ENCODE assay signal across 7 cellular contexts in the genomic region with DNA sequence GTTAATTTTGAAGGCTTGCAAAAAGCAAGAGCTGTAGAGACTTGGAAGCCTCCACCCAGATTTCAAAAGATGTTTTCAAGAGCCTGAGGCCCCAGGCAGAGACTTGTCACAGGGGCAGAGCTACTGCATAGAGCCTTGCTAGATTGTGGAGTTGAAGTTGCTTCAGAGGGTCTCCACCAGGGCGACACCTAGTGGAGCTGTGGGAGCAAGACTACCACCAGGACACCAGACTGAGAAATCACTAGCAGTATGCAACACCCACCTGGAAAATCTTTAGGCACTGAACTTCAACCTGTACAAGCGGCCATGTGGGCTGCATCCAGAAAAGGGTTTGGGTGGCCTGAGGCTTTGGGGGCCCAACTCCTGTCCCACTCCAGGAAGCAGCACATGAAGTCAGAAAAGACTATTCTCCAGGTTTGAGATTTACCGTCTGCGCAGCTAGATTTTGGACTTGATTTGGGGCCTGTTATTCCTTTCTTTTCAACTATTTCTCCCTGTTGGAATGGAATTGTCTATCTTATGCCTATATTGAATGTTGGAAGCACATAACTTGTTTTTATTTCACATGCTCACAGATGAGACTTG.
DNase-seq lines count a peak whose midpoint lies in the region; ATAC-seq and TF ChIP-seq lines count a peak whose summit lies in the region.

No MANE protein-coding gene starts in this region.

- H3K27me3 ChIP-seq in HAP-1 (ENCODE audit: low read depth) (no peaks in the 10 kb centered on the region), MM.1S (replicated peaks; ENCODE audit: insufficient read depth, low read length) (no peaks in the 10 kb centered on the region)
- H3K27me3 ChIP-seq in naive thymus-derived CD4-positive, alpha-beta T cell (ENCODE audit: control insufficient read depth in 2 of 2, insufficient read depth in 2 of 2, low read length in 2 of 2) = no peaks in the 10 kb centered on the region

- intact Hi-C loops in naive thymus-derived CD4-positive, alpha-beta T cell (cut with micrococcal nuclease) = loop anchor here in 1 of 2 donors (1.0 kb wide), 1 partner anchor 182 kb away; no protein-coding TSS in a partner anchor

- H3K27ac Mint-ChIP-seq in naive thymus-derived CD4-positive, alpha-beta T cell = no peak overlapping the region

- H3K4me3 Mint-ChIP-seq in naive thymus-derived CD4-positive, alpha-beta T cell = no peak overlapping the region

- no peak overlapping the region for H3K4me3 ChIP-seq in GM12875 (ENCODE audit: low read depth, low read length)
- H3K4me3 ChIP-seq in HAP-1 = no peak overlapping the region
- no peak overlapping the region for H3K4me3 ChIP-seq in MM.1S (ENCODE audit: low read length)
- H3K4me3 ChIP-seq in naive thymus-derived CD4-positive, alpha-beta T cell (ENCODE audit: low read length) = no peak overlapping the region

- no peak overlapping the region for H2AFZ ChIP-seq in MM.1S (ENCODE audit: low read length)

- H3K4me1 Mint-ChIP-seq in naive thymus-derived CD4-positive, alpha-beta T cell = no peaks in the 10 kb centered on the region

- no peak overlapping the region for H3K4me2 ChIP-seq in MM.1S (ENCODE audit: low read depth, low read length)

- TF ChIP-seq CTCF in GM12875 (IDR thresholded peaks at IDR 0.05; ENCODE audit: borderline replicate concordance, insufficient read depth, low read depth, low read length) (peak; percentile 73), MM.1S (IDR thresholded peaks at IDR 0.05; ENCODE audit: low read length) (peak; percentile 59), VCaP (conservative IDR thresholded peaks at IDR 0.05) (peak; percentile 41)

- POLR2A ChIA-PET in naive thymus-derived CD4-positive, alpha-beta T cell (lab: Charles Lee) = no interaction called here

- H3K36me3 ChIP-seq in HAP-1 (replicated peaks) = no peaks in the 10 kb centered on the region
- no peaks in the 10 kb centered on the region for H3K36me3 ChIP-seq in MM.1S (replicated peaks; ENCODE audit: insufficient read depth, low read length)
- H3K36me3 ChIP-seq in naive thymus-derived CD4-positive, alpha-beta T cell (ENCODE audit: control insufficient read depth in 2 of 3, insufficient read depth in 3 of 3, low read length in 3 of 3) = no peaks in the 10 kb centered on the region

- peaks cover 0 to 14% (median 0%) of the 10 kb centered on the region in 11 donors for H3K9me3 Mint-ChIP-seq in naive thymus-derived CD4-positive, alpha-beta T cell

- peak; percentile 73 for ATAC-seq in naive thymus-derived CD4-positive, alpha-beta T cell

- CTCF ChIA-PET in naive thymus-derived CD4-positive, alpha-beta T cell (lab: Charles Lee) = no interaction called here

- no peaks in the 10 kb centered on the region for H3K4me1 ChIP-seq in HAP-1
- no peaks in the 10 kb centered on the region for H3K4me1 ChIP-seq in MM.1S (ENCODE audit: low read length)
- no peaks in the 10 kb centered on the region for H3K4me1 ChIP-seq in naive thymus-derived CD4-positive, alpha-beta T cell (ENCODE audit: control insufficient read depth in 2 of 2, insufficient read depth in 2 of 2, low read length in 2 of 2)

- H3K27ac ChIP-seq in MM.1S (ENCODE audit: low read length) = no peak overlapping the region
- no peak overlapping the region for H3K27ac ChIP-seq in VCaP
- H3K27ac ChIP-seq in naive thymus-derived CD4-positive, alpha-beta T cell (ENCODE audit: low read depth, low read length) = no peak overlapping the region

- peak; percentile 61 to 70 for DNase-seq in HAP-1 (ENCODE audit: low spot score in 2 of 2)
- DNase-seq in MM.1S = peak; percentile 31
- DNase-seq in epidermal melanocyte (ENCODE audit: insufficient read length, low spot score) = peak; percentile 36
- DNase-seq in naive thymus-derived CD4-positive, alpha-beta T cell = peak in 6 of 9 donors; percentile 9 to 28 (median 16)
- DNase-seq in mesenteric fat pad (ENCODE audit: low spot score) = no peak

- peaks cover 0 to 14% (median 4%) of the 10 kb centered on the region in 5 donors for H3K36me3 Mint-ChIP-seq in naive thymus-derived CD4-positive, alpha-beta T cell

- H3K79me2 ChIP-seq in MM.1S (ENCODE audit: low read length) = no peaks in the 10 kb centered on the region

- no peaks in the 10 kb centered on the region for H3F3A ChIP-seq in MM.1S (ENCODE audit: insufficient read depth, low read length)

- no peaks in the 10 kb centered on the region for H3K27me3 Mint-ChIP-seq in naive thymus-derived CD4-positive, alpha-beta T cell

- H3K9me2 ChIP-seq in MM.1S (replicated peaks; ENCODE audit: insufficient read depth, low read length) = no peaks in the 10 kb centered on the region

- no peaks in the 10 kb centered on the region for H3K9me3 ChIP-seq in HAP-1
- no peaks in the 10 kb centered on the region for H3K9me3 ChIP-seq in MM.1S (replicated peaks; ENCODE audit: insufficient read depth, low read length)
- no peaks in the 10 kb centered on the region for H3K9me3 ChIP-seq in naive thymus-derived CD4-positive, alpha-beta T cell (ENCODE audit: control insufficient read depth in 2 of 3, low read length in 3 of 3)

- H3K9ac ChIP-seq in MM.1S (ENCODE audit: low read length) = no peak overlapping the region

- in situ Hi-C loops in HAP-1 (cut with MboI; ENCODE audit: low sequenced_read_pairs) = no loop called here

- no peaks in the 10 kb centered on the region for H4K20me1 ChIP-seq in MM.1S (ENCODE audit: insufficient read depth, low read length)
